21 cellular contexts compared by ENCODE assay signal in genomic region chr11:127058524-127058923, GRCh38. TPM values are rescaled to one million over a fixed set of nuclear protein-coding genes. Genes with fewer than 3 reads are reported as not detected.
"Had no signal": no experiment of that assay in that cellular context is flagged by ENCODE, and none has a peak within 500 bp of the region (broad histone marks: within the 10 kb centered on the region; RNA-seq: fewer than 3 reads in every experiment).

No MANE protein-coding gene starts in this region.

- H3K9me3 ChIP-seq: heart left ventricle, neutrophil, psoas muscle, right lobe of liver, tibial artery, upper lobe of left lung, uterus had no signal

- H3K9me3 Mint-ChIP-seq: nephron progenitor cell had no signal

- H3K27ac ChIP-seq: heart left ventricle, neutrophil, psoas muscle, right lobe of liver, tibial artery, upper lobe of left lung, uterus had no signal

- H3K4me1 Mint-ChIP-seq: stimulated activated effector memory CD8-positive, alpha-beta T cell treated with anti-CD3 and anti-CD28 coated beads, Interleukin-12 subunit alpha, Interleukin-12 subunit beta, amount 100 ng/mL, for 72 hours had no signal

- H3K36me3 Mint-ChIP-seq: naive thymus-derived CD4-positive, alpha-beta T cell; stimulated activated effector memory CD8-positive, alpha-beta T cell treated with anti-CD3 and anti-CD28 coated beads, Interleukin-12 subunit alpha, Interleukin-12 subunit beta, amount 100 ng/mL, for 72 hours had no signal

- H3K36me3 ChIP-seq: heart left ventricle, neutrophil, right lobe of liver, tibial artery, upper lobe of left lung, uterus had no signal

- DNase-seq: effector CD4-positive, alpha-beta T cell; foreskin melanocyte; heart left ventricle; hippocampal formation; kidney glomerular epithelial cell; mammary epithelial cell; naive thymus-derived CD4-positive, alpha-beta T cell; nephron progenitor cell; psoas muscle; retina; right lobe of liver; stimulated activated CD4-positive, alpha-beta T cell treated with anti-CD3 and anti-CD28 coated beads, Interleukin-4, amount 100 ng/mL, for 1 hour; stimulated activated CD8-positive, alpha-beta memory T cell treated with anti-CD3 and anti-CD28 coated beads, Interleukin-4, amount 100 ng/mL, for 48 hours; stimulated activated naive CD8-positive, alpha-beta T cell treated with anti-CD3 and anti-CD28 coated beads, Interleukin-15, Interleukin-2, amounts not matched to agents 100 U/mL and 50 U/mL, for 24 hours; tibial artery; uterus had no signal

- H3K4me3 Mint-ChIP-seq: naive thymus-derived CD4-positive, alpha-beta T cell; nephron progenitor cell; stimulated activated effector memory CD8-positive, alpha-beta T cell treated with anti-CD3 and anti-CD28 coated beads, Interleukin-12 subunit alpha, Interleukin-12 subunit beta, amount 100 ng/mL, for 72 hours had no signal

- H3K4me1 ChIP-seq: heart left ventricle, psoas muscle, right lobe of liver, tibial artery, upper lobe of left lung, uterus had no signal

- FAIRE-seq: islet of Langerhans had no signal

- H3K27ac Mint-ChIP-seq: naive thymus-derived CD4-positive, alpha-beta T cell; nephron progenitor cell; stimulated activated effector memory CD8-positive, alpha-beta T cell treated with anti-CD3 and anti-CD28 coated beads, Interleukin-12 subunit alpha, Interleukin-12 subunit beta, amount 100 ng/mL, for 72 hours had no signal

- H3K27me3 ChIP-seq: neutrophil, right lobe of liver, tibial artery, upper lobe of left lung, uterus had no signal

- H3K4me3 ChIP-seq: heart left ventricle, psoas muscle, right lobe of liver, tibial artery, upper lobe of left lung, uterus had no signal

- ATAC-seq: heart left ventricle; naive thymus-derived CD4-positive, alpha-beta T cell; psoas muscle; right lobe of liver; stimulated activated effector memory CD8-positive, alpha-beta T cell treated with anti-CD3 and anti-CD28 coated beads, Interleukin-12 subunit alpha, Interleukin-12 subunit beta, amount 100 ng/mL, for 72 hours; stimulated activated naive CD8-positive, alpha-beta T cell treated with anti-CD3 and anti-CD28 coated beads, Interleukin-15, Interleukin-2, amounts not matched to agents 100 U/mL and 50 U/mL, for 24 hours had no signal

RNA-seq across cellular contexts. Expression of gene KIRREL3, which starts 58.0 kb away (rescaled TPM):
- total RNA-seq: dermis microvascular lymphatic vessel endothelial cell; naive thymus-derived CD4-positive, alpha-beta T cell; psoas muscle; right lobe of liver had no signal
- polyA plus RNA-seq: naive thymus-derived CD4-positive, alpha-beta T cell had no signal
